In genomic region chr3:16033889-16034687, GRCh38 we compare ENCODE assay signal across 26 cellular contexts.
DNase-seq lines count a peak whose midpoint lies in the region; ATAC-seq, FAIRE-seq and TF ChIP-seq lines count a peak whose summit lies in the region.
"Had no signal": no experiment of that assay in that cellular context is flagged by ENCODE, and none has a peak within 500 bp of the region (broad histone marks: within the 10 kb centered on the region; RNA-seq: fewer than 3 reads in every experiment).

No MANE protein-coding gene starts in this region.

- FAIRE-seq in bronchial epithelial cell (lab: Jason Lieb, UNC) (no peak), keratinocyte (lab: Jason Lieb, UNC) (no peak)

- in situ Hi-C loops in Caki2 (cut with HindIII; ENCODE audit: low pct_unique_long_range_greater_than_20kb, low sequenced_read_pairs) = no loop called here

- no peak overlapping the region for H3K27ac Mint-ChIP-seq in progenitor cell of endocrine pancreas
- no peak overlapping the region for H3K27ac Mint-ChIP-seq in activated CD4-positive, alpha-beta memory T cell treated with anti-CD3 and anti-CD28 coated beads, Interleukin-2, amount 10 ng/mL, durations not matched to agents 7 days and 5 days
- H3K27ac Mint-ChIP-seq: CD14-positive monocyte; endodermal cell; naive thymus-derived CD4-positive, alpha-beta T cell had no signal

- no peak overlapping the region for H3K4me3 ChIP-seq in PC-3 (ENCODE audit: low read length)
- H3K4me3 ChIP-seq in bronchial epithelial cell (ENCODE audit: low read depth, low read length) = no peak overlapping the region
- no peak overlapping the region for H3K4me3 ChIP-seq in keratinocyte (ENCODE audit: control insufficient read depth in 2 of 3, extremely low read depth in 1 of 3, insufficient read depth in 2 of 3, low read depth in 1 of 3, low read length in 3 of 3)
- H3K4me3 ChIP-seq: colonic mucosa, sigmoid colon, uterus had no signal

- peaks cover under 1% of the 10 kb centered on the region for H3K4me1 Mint-ChIP-seq in progenitor cell of endocrine pancreas (ENCODE audit: low read depth)
- no peaks in the 10 kb centered on the region for H3K4me1 Mint-ChIP-seq in activated CD4-positive, alpha-beta memory T cell treated with anti-CD3 and anti-CD28 coated beads, Interleukin-2, amount 10 ng/mL, durations not matched to agents 7 days and 5 days
- H3K4me1 Mint-ChIP-seq: CD14-positive monocyte; naive thymus-derived CD4-positive, alpha-beta T cell had no signal

- no peak for TF ChIP-seq CTCF in PC-3 (conservative IDR thresholded peaks at IDR 0.05; ENCODE audit: low read depth, low read length)
- no peak for TF ChIP-seq CTCF in bronchial epithelial cell (IDR thresholded peaks at IDR 0.05; ENCODE audit: insufficient read depth, low read length, severe bottlenecking)
- TF ChIP-seq CTCF in keratinocyte (optimal IDR thresholded peaks at IDR 0.05 in 1 of 3, IDR thresholded peaks at IDR 0.05 in 1 of 3, conservative IDR thresholded peaks at IDR 0.05 in 1 of 3; ENCODE audit: extremely low read depth in 1 of 3, insufficient read depth in 2 of 3, low read length in 3 of 3) = no peak
- no peak for TF ChIP-seq CTCF in progenitor cell of endocrine pancreas (IDR thresholded peaks at IDR 0.05; ENCODE audit: unreplicated experiment)

- H3K27me3 Mint-ChIP-seq in progenitor cell of endocrine pancreas = peaks cover 6% of the 10 kb centered on the region
- peaks cover 28% of the 10 kb centered on the region for H3K27me3 Mint-ChIP-seq in activated CD4-positive, alpha-beta memory T cell treated with anti-CD3 and anti-CD28 coated beads, Interleukin-2, amount 10 ng/mL, durations not matched to agents 7 days and 5 days

- ATAC-seq in PC-3 = peak; percentile 38; the same call in 1 of the 2 replicates
- ATAC-seq: activated CD4-positive, CD25-positive, alpha-beta regulatory T cell treated with anti-CD3 and anti-CD28 coated beads, Interleukin-2, amount 50 U/mL, for 24 hours; activated T-cell treated with anti-CD3 and anti-CD28 coated beads, Interleukin-2, amount 50 U/mL, for 4 hours; naive thymus-derived CD4-positive, alpha-beta T cell had no signal

- H3K27ac ChIP-seq in PC-3 (ENCODE audit: low read length) (no peak overlapping the region), keratinocyte (ENCODE audit: control insufficient read depth, insufficient read depth, low read length) (no peak overlapping the region)
- H3K27ac ChIP-seq: colonic mucosa, sigmoid colon, uterus had no signal

- H3K9me3 ChIP-seq in PC-3 (ENCODE audit: low read length) = no peaks in the 10 kb centered on the region
- no peaks in the 10 kb centered on the region for H3K9me3 ChIP-seq in keratinocyte (ENCODE audit: control insufficient read depth, low read depth, low read length)
- H3K9me3 ChIP-seq: colonic mucosa, sigmoid colon, uterus had no signal

- no peaks in the 10 kb centered on the region for H3K9me3 Mint-ChIP-seq in progenitor cell of endocrine pancreas (ENCODE audit: low read depth)
- no peaks in the 10 kb centered on the region for H3K9me3 Mint-ChIP-seq in activated CD4-positive, alpha-beta memory T cell treated with anti-CD3 and anti-CD28 coated beads, Interleukin-2, amount 10 ng/mL, durations not matched to agents 7 days and 5 days

- POLR2A ChIA-PET in PC-3 (lab: Charles Lee; ENCODE audit: unreplicated experiment) = interaction anchor here (0.5 kb wide), 1 partner anchor 286 kb away, joined by 3 read pairs; no protein-coding TSS in a partner anchor
- POLR2A ChIA-PET in activated CD4-positive, alpha-beta memory T cell treated with anti-CD3 and anti-CD28 coated beads, Interleukin-2, amount 10 ng/mL, durations not matched to agents 7 days and 5 days (lab: Charles Lee) = no interaction called here

- H3K4me2 ChIP-seq in PC-3 (ENCODE audit: low read length) = no peak overlapping the region
- peak overlapping the region; percentile 6 for H3K4me2 ChIP-seq in keratinocyte (ENCODE audit: control insufficient read depth, extremely low read depth, insufficient read depth, low read depth, low read length)

- BruUV-seq in PC-3 (replicated peaks; lab: Mats Ljungman, UMichigan) = no TSS peak

- H3K4me3 Mint-ChIP-seq in progenitor cell of endocrine pancreas (ENCODE audit: low read depth) = no peak overlapping the region
- no peak overlapping the region for H3K4me3 Mint-ChIP-seq in activated CD4-positive, alpha-beta memory T cell treated with anti-CD3 and anti-CD28 coated beads, Interleukin-2, amount 10 ng/mL, durations not matched to agents 7 days and 5 days
- H3K4me3 Mint-ChIP-seq: activated T-cell treated with anti-CD3 and anti-CD28 coated beads, Interleukin-2, amount 50 U/mL, for 4 hours; CD14-positive monocyte; endodermal cell; naive thymus-derived CD4-positive, alpha-beta T cell had no signal

- H2AFZ ChIP-seq in PC-3 (ENCODE audit: low read length) (no peak overlapping the region), keratinocyte (ENCODE audit: control insufficient read depth, low read length) (no peak overlapping the region)

- no peaks in the 10 kb centered on the region for H3K27me3 ChIP-seq in PC-3 (ENCODE audit: low read length)
- no peaks in the 10 kb centered on the region for H3K27me3 ChIP-seq in bronchial epithelial cell (ENCODE audit: control insufficient read depth, insufficient read depth, low read length)
- H3K27me3 ChIP-seq in keratinocyte (ENCODE audit: control insufficient read depth, extremely low read depth, insufficient read depth, low read length) = no peaks in the 10 kb centered on the region
- H3K27me3 ChIP-seq: colonic mucosa, sigmoid colon, uterus had no signal

- intact Hi-C loops in PC-3 (cut with micrococcal nuclease) = no loop called here

- no peaks in the 10 kb centered on the region for H3K9me2 ChIP-seq in PC-3 (replicated peaks; ENCODE audit: low read length)

- H3K79me2 ChIP-seq in PC-3 (ENCODE audit: low read length) = no peaks in the 10 kb centered on the region
- H3K79me2 ChIP-seq in keratinocyte (ENCODE audit: control insufficient read depth, insufficient read depth, low read length) = no peaks in the 10 kb centered on the region

- H3K9me1 ChIP-seq in keratinocyte (ENCODE audit: control insufficient read depth, extremely low read depth, insufficient read depth, low read length) = no peaks in the 10 kb centered on the region

- DNase-seq in Caki2 (ENCODE audit: low read depth) = peak; percentile 11
- peak; percentile 33 for DNase-seq in PC-3
- DNase-seq in bronchial epithelial cell (ENCODE audit: low read depth) = peak; percentile 56
- no peak for DNase-seq in keratinocyte (ENCODE audit: low read depth, low spot score)
- DNase-seq in progenitor cell of endocrine pancreas (ENCODE audit: low spot score, unreplicated experiment) = no peak
- no peak for DNase-seq in inferior parietal cortex (ENCODE audit: extremely low spot score)
- no peak for DNase-seq in activated CD4-positive, alpha-beta memory T cell treated with anti-CD3 and anti-CD28 coated beads, Interleukin-2, amount 10 ng/mL, durations not matched to agents 7 days and 5 days
- no peak for DNase-seq in C1 segment of cervical spinal cord (lab: John Stamatoyannopoulos, UW)
- DNase-seq: activated naive CD4-positive, alpha-beta T cell treated with Interleukin-2 at 50 U/mL for 16 hours; activated T-cell treated with anti-CD3 and anti-CD28 coated beads, Interleukin-2, amount 50 U/mL, for 4 hours; aorta; colonic mucosa; endodermal cell; GDM1; GOT3; hypothalamus; naive thymus-derived CD4-positive, alpha-beta T cell; NCI-H1048; NCI-H187 treated with DMSO at 0.1 percent for 48 hours; NCI-H446 treated with DMSO at 0.1 percent for 48 hours; NK-92 treated with Interleukin-12 subunit alpha and Interleukin-12 subunit beta, amount 100 ng/mL, for 24 hours; RPMI8226; sigmoid colon; uterus had no signal

- H3K36me3 Mint-ChIP-seq in progenitor cell of endocrine pancreas (ENCODE audit: insufficient read depth) = no peaks in the 10 kb centered on the region
- H3K36me3 Mint-ChIP-seq in activated CD4-positive, alpha-beta memory T cell treated with anti-CD3 and anti-CD28 coated beads, Interleukin-2, amount 10 ng/mL, durations not matched to agents 7 days and 5 days (ENCODE audit: low read depth) = no peaks in the 10 kb centered on the region
- H3K36me3 Mint-ChIP-seq: CD14-positive monocyte; naive thymus-derived CD4-positive, alpha-beta T cell had no signal

- H4K20me1 ChIP-seq in PC-3 (ENCODE audit: low read length) (no peaks in the 10 kb centered on the region), keratinocyte (ENCODE audit: control insufficient read depth, extremely low read depth, insufficient read depth, low read length) (no peaks in the 10 kb centered on the region)

- H3K36me3 ChIP-seq in PC-3 (ENCODE audit: low read depth, low read length) = no peaks in the 10 kb centered on the region
- H3K36me3 ChIP-seq in bronchial epithelial cell (ENCODE audit: control insufficient read depth, insufficient read depth, low read length) = no peaks in the 10 kb centered on the region
- no peaks in the 10 kb centered on the region for H3K36me3 ChIP-seq in keratinocyte (ENCODE audit: control insufficient read depth in 2 of 2, extremely low read depth in 1 of 2, insufficient read depth in 2 of 2, low read length in 2 of 2)
- H3K36me3 ChIP-seq: colonic mucosa, sigmoid colon, uterus had no signal

- H3K9ac ChIP-seq in PC-3 (ENCODE audit: low read length) = no peak overlapping the region
- no peak overlapping the region for H3K9ac ChIP-seq in keratinocyte (ENCODE audit: control insufficient read depth, extremely low read depth, insufficient read depth, low read length)

- H3F3A ChIP-seq in PC-3 (ENCODE audit: low read length, unreplicated experiment) = no peaks in the 10 kb centered on the region

- H3K4me1 ChIP-seq in PC-3 (ENCODE audit: insufficient read depth, low read length) = no peaks in the 10 kb centered on the region
- peaks cover 10% of the 10 kb centered on the region for H3K4me1 ChIP-seq in keratinocyte (ENCODE audit: control insufficient read depth, extremely low read depth, insufficient read depth, low read length)
- H3K4me1 ChIP-seq: colonic mucosa, sigmoid colon, uterus had no signal

- CTCF ChIA-PET in PC-3 (lab: Charles Lee) = no interaction called here
- CTCF ChIA-PET in activated CD4-positive, alpha-beta memory T cell treated with anti-CD3 and anti-CD28 coated beads, Interleukin-2, amount 10 ng/mL, durations not matched to agents 7 days and 5 days (lab: Charles Lee) = no interaction called here

- dilution Hi-C loops in keratinocyte (cut with MboI; ENCODE audit: extremely low pct_ligation_motif_present, low sequenced_read_pairs) = no loop called here

Comparison
In these comparisons a context has a peak if more than half of its experiments do, and no peak if none do; other contexts are left out.
1. DNase-seq: peak in Caki2 (single experiment), PC-3 (single experiment) and bronchial epithelial cell (single experiment); none in keratinocyte (single experiment), progenitor cell of endocrine pancreas (single experiment), inferior parietal cortex (single experiment), activated CD4-positive, alpha-beta memory T cell treated with anti-CD3 and anti-CD28 coated beads, Interleukin-2, amount 10 ng/mL, durations not matched to agents 7 days and 5 days (single experiment) and C1 segment of cervical spinal cord (0 of 14).